ENCODE assay signal across 8 cellular contexts in the genomic region with DNA sequence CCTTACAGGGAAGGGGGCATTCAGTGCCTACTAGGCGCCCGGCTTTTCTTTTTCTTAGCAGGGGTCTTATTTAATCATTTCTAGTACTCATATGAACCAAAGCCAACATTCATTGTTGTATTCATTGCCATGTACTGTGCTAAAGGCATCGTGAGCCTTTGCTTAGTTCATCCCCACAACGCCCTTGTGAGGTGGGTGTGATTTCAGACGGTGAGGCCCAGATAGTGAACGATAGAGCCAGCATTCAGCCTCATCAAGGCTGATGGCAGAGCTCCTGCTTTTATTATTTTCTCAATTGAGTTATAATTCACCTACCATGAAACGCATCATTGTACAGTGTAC. TPM values are rescaled to one million over a fixed set of nuclear protein-coding genes. Genes with fewer than 3 reads are reported as not detected.
DNase-seq lines count a peak whose midpoint lies in the region; ATAC-seq, FAIRE-seq and TF ChIP-seq lines count a peak whose summit lies in the region.

No MANE protein-coding gene starts in this region.

- ATAC-seq in right lobe of liver (no peak), HepG2 (no peak)
- ATAC-seq in activated T-helper 17 cell treated with anti-CD3 and anti-CD28 coated beads, Interleukin-2, amount 50 U/mL, for 72 hours (replicated peaks), result peak; percentile 16

- TF ChIP-seq CTCF in right lobe of liver (IDR thresholded peaks at IDR 0.05) (no peak), HepG2 (CRISPR knock-in tag; IDR thresholded peaks at IDR 0.05) (no peak), kidney (IDR thresholded peaks at IDR 0.05; ENCODE audit: borderline replicate concordance, extremely low read depth, insufficient read depth) (no peak), vagina (IDR thresholded peaks at IDR 0.05) (no peak), SK-N-SH (IDR thresholded peaks at IDR 0.05) (no peak)

- no peaks in the 10 kb centered on the region for H3K9me2 ChIP-seq in SK-N-SH

- TF ChIP-seq EP300 in HepG2 (IDR thresholded peaks at IDR 0.05; ENCODE audit: low read depth in 2 of 2, low read length in 2 of 2) (no peak), HepG2 (CRISPR knock-in tag; IDR thresholded peaks at IDR 0.05; ENCODE audit: borderline replicate concordance) (no peak), SK-N-SH (IDR thresholded peaks at IDR 0.05; ENCODE audit: borderline replicate concordance in 1 of 2, low read depth in 1 of 2, low read length in 1 of 2) (no peak)

- in situ Hi-C loops in HepG2 (cut with HindIII; ENCODE audit: extremely low pct_ligation_motif_present, low pct_unique_long_range_greater_than_20kb), result no loop called here

- H3K9me3 Mint-ChIP-seq in activated T-helper 17 cell treated with anti-CD3 and anti-CD28 coated beads, Interleukin-2, amount 50 U/mL, for 72 hours, result no peaks in the 10 kb centered on the region

- peaks cover 0 to 6% (median 3%) of the 10 kb centered on the region in 4 donors for H3K4me1 ChIP-seq in right lobe of liver
- no peaks in the 10 kb centered on the region for H3K4me1 ChIP-seq in HepG2 (ENCODE audit: insufficient read depth, low read length)
- peaks cover 11 to 18% of the 10 kb centered on the region in 2 donors for H3K4me1 ChIP-seq in kidney (ENCODE audit: control insufficient read depth in 1 of 2, insufficient read depth in 1 of 2, low read depth in 1 of 2, low read length in 2 of 2)
- peaks cover 95% of the 10 kb centered on the region for H3K4me1 ChIP-seq in vagina
- peaks cover 6 to 31% of the 10 kb centered on the region in 2 experiments; a peak in 3 of 4 replicates for H3K4me1 ChIP-seq in SK-N-SH (ENCODE audit: control insufficient read depth in 1 of 2, insufficient read depth in 2 of 2, low read depth in 1 of 2, low read length in 1 of 2)

- H3K4me3 Mint-ChIP-seq in activated T-helper 17 cell treated with anti-CD3 and anti-CD28 coated beads, Interleukin-2, amount 50 U/mL, for 72 hours, result peak overlapping the region; percentile 78

- H3K4me2 ChIP-seq in HepG2 (ENCODE audit: low read depth, low read length) (no peak overlapping the region), SK-N-SH (no peak overlapping the region)

- 37% methylated on average over 5 of the region's 7 CpGs for WGBS in right lobe of liver (ENCODE audit: insufficient coverage, low coverage, low lambda C conversion rate, missing lambda C conversion rate)
- WGBS in HepG2 (ENCODE audit: low lambda C conversion rate), result 55% methylated on average over 7 of the region's 7 CpGs
- WGBS in SK-N-SH (ENCODE audit: low lambda C conversion rate), result 100% methylated on average over 7 of the region's 7 CpGs

- DNase-seq in right lobe of liver (no peak), HepG2 (ENCODE audit: low spot score) (no peak), kidney (no peak), vagina (ENCODE audit: extremely low spot score in 2 of 2) (no peak), HEK293T (ENCODE audit: extremely low spot score) (no peak), putamen (ENCODE audit: low spot score) (no peak), SK-N-SH (no peak)

- H3K9me3 ChIP-seq in right lobe of liver (no peaks in the 10 kb centered on the region), HepG2 (ENCODE audit: low read length) (no peaks in the 10 kb centered on the region), kidney (ENCODE audit: control insufficient read depth in 1 of 2, low read length in 2 of 2) (no peaks in the 10 kb centered on the region), vagina (no peaks in the 10 kb centered on the region), SK-N-SH (no peaks in the 10 kb centered on the region)

- intact Hi-C loops in right lobe of liver (cut with DNase I) (no loop called here), HepG2 (cut with micrococcal nuclease; ENCODE audit: unreplicated experiment) (no loop called here), kidney (cut with DNase I) (no loop called here), vagina (cut with DNase I) (no loop called here)

- peak overlapping the region in 2 of 3 donors; percentile 11 to 29 for H3K27ac ChIP-seq in right lobe of liver
- H3K27ac ChIP-seq in HepG2 (ENCODE audit: extremely low read length, insufficient read depth, low read length), result no peak overlapping the region
- peak overlapping the region; percentile 32 to 52 for H3K27ac ChIP-seq in kidney (ENCODE audit: low read depth in 2 of 2, low read length in 2 of 2)
- peak overlapping the region; percentile 80 for H3K27ac ChIP-seq in vagina
- H3K27ac ChIP-seq in SK-N-SH (ENCODE audit: low read depth in 2 of 2, low read length in 1 of 2), result no peak overlapping the region; a peak in 1 of 4 replicates

- BruUV-seq in HepG2 (replicated peaks; lab: Mats Ljungman, UMichigan), result no TSS peak

- H3K4me3 ChIP-seq in right lobe of liver (no peak overlapping the region), HepG2 (replicated peaks in 1 of 3; ENCODE audit: insufficient read depth in 1 of 3, low read depth in 2 of 3, low read length in 3 of 3) (no peak overlapping the region), kidney (ENCODE audit: low read length in 2 of 2) (peak overlapping the region; percentile 3 to 27), vagina (peak overlapping the region in 1 of 2 donors; percentile 16), SK-N-SH (ENCODE audit: low read depth in 2 of 2, low read length in 1 of 2) (no peak overlapping the region)

- H3K9ac ChIP-seq in HepG2 (ENCODE audit: insufficient read depth, low read depth, low read length) (no peak overlapping the region), kidney (ENCODE audit: low read length in 2 of 2) (peak overlapping the region in 1 of 2 donors; percentile 41), SK-N-SH (no peak overlapping the region)

- H2AFZ ChIP-seq in HepG2 (ENCODE audit: low read length), result no peak overlapping the region
- H2AFZ ChIP-seq in SK-N-SH (ENCODE audit: low read depth), result no peak overlapping the region

- H3F3A ChIP-seq in SK-N-SH (replicated peaks; ENCODE audit: insufficient read depth), result no peaks in the 10 kb centered on the region

- H4K20me1 ChIP-seq in HepG2 (ENCODE audit: insufficient read depth, low read length) (no peaks in the 10 kb centered on the region), SK-N-SH (ENCODE audit: insufficient read depth) (peaks cover 94% of the 10 kb centered on the region)

- TF ChIP-seq POLR2A in right lobe of liver (IDR thresholded peaks at IDR 0.05) (no peak), HepG2 (IDR thresholded peaks at IDR 0.05; ENCODE audit: insufficient read depth in 1 of 2, low read depth in 2 of 2, low read length in 2 of 2) (no peak), vagina (IDR thresholded peaks at IDR 0.05) (no peak)

- peaks cover 96% of the 10 kb centered on the region for H3K36me3 Mint-ChIP-seq in activated T-helper 17 cell treated with anti-CD3 and anti-CD28 coated beads, Interleukin-2, amount 50 U/mL, for 72 hours (ENCODE audit: low read depth)

- H3K79me2 ChIP-seq in HepG2 (ENCODE audit: insufficient read depth, low read length) (no peaks in the 10 kb centered on the region), SK-N-SH (ENCODE audit: insufficient read depth) (peaks cover 100% of the 10 kb centered on the region)

- no peaks in the 10 kb centered on the region for H3K27me3 Mint-ChIP-seq in activated T-helper 17 cell treated with anti-CD3 and anti-CD28 coated beads, Interleukin-2, amount 50 U/mL, for 72 hours

- H3K36me3 ChIP-seq in right lobe of liver (no peaks in the 10 kb centered on the region), HepG2 (replicated peaks in 1 of 2; ENCODE audit: control insufficient read depth in 1 of 2, insufficient read depth in 2 of 2, low read length in 2 of 2) (no peaks in the 10 kb centered on the region), kidney (ENCODE audit: control insufficient read depth in 1 of 2, insufficient read depth in 2 of 2, low read length in 2 of 2) (no peaks in the 10 kb centered on the region), vagina (no peaks in the 10 kb centered on the region), SK-N-SH (replicated peaks in 1 of 2; ENCODE audit: control insufficient read depth in 1 of 2, insufficient read depth in 2 of 2, low read length in 1 of 2) (peaks cover 0 to 14% of the 10 kb centered on the region in 2 experiments)

- FAIRE-seq in HepG2 (lab: Jason Lieb, UNC), result no peak
- no peak for FAIRE-seq in kidney (lab: Jason Lieb, UNC)

- CTCF ChIA-PET in HepG2 (lab: Yijun Ruan, JAX; ENCODE audit: low intra/inter-chr PET ratio, low total read pairs), result no interaction called here
- CTCF ChIA-PET in HEK293T (lab: Yijun Ruan, JAX), result interaction anchor here (0.5 kb wide), 1 partner anchor 58 kb away, joined by 3 read pairs; no protein-coding TSS in a partner anchor
- CTCF ChIA-PET in SK-N-SH (lab: Yijun Ruan, JAX), result interaction anchor here (1.4 to 1.9 kb wide), 2 partner anchors 9 to 57 kb away, joined by 3 to 4 read pairs; no protein-coding TSS in a partner anchor

- H3K27ac Mint-ChIP-seq in activated T-helper 17 cell treated with anti-CD3 and anti-CD28 coated beads, Interleukin-2, amount 50 U/mL, for 72 hours, result peak overlapping the region; percentile 73

- H3K27me3 ChIP-seq in right lobe of liver, result no peaks in the 10 kb centered on the region
- H3K27me3 ChIP-seq in HepG2 (ENCODE audit: control insufficient read depth in 1 of 2, insufficient read depth in 2 of 2, low read length in 2 of 2), result peaks cover 4 to 47% of the 10 kb centered on the region in 2 experiments; a peak in 4 of 5 replicates
- no peaks in the 10 kb centered on the region for H3K27me3 ChIP-seq in vagina
- no peaks in the 10 kb centered on the region for H3K27me3 ChIP-seq in SK-N-SH (ENCODE audit: insufficient read depth)

- TF ChIP-seq RAD21 in HepG2 (CRISPR knock-in tag; IDR thresholded peaks at IDR 0.05) (no peak), SK-N-SH (IDR thresholded peaks at IDR 0.05; ENCODE audit: low read length) (no peak)

- POLR2A ChIA-PET in HepG2 (lab: Yijun Ruan, JAX), result no interaction called here
- POLR2A ChIA-PET in HEK293T (lab: Yijun Ruan, JAX), result interaction anchor here (1.2 kb wide), 1 partner anchor 10 kb away, joined by 3 read pairs; no protein-coding TSS in a partner anchor
- POLR2A ChIA-PET in SK-N-SH (lab: Yijun Ruan, JAX), result no interaction called here

- H3K4me1 Mint-ChIP-seq in activated T-helper 17 cell treated with anti-CD3 and anti-CD28 coated beads, Interleukin-2, amount 50 U/mL, for 72 hours, result peaks cover 36% of the 10 kb centered on the region

RNA-seq across cellular contexts. Expression of gene HK1, which starts 50.0 kb away (rescaled TPM):
- total RNA-seq in right lobe of liver (10 to 100 TPM in 2 of 6 experiments, 1 to 10 TPM in 4; 4.2 to 28.0 (median 7.2) TPM), HepG2 (2016; rRNA removed; fragmentation: Illumina TruSeq; extraction: Trizol) (0.21 and 0.29 TPM in 2 replicates), kidney (84.9 TPM), vagina (106 TPM)
- not detected in 2 replicates for total RNA-seq in HepG2 (2016; cell fraction: cytosol; rRNA removed; fragmentation: Illumina TruSeq; extraction: Trizol; ENCODE audit: low read depth)
- 0.13 and 0.32 TPM in 2 replicates for total RNA-seq in HepG2 (2016; cell fraction: insoluble cytoplasmic fraction; rRNA removed; fragmentation: Illumina TruSeq; extraction: Trizol)
- total RNA-seq in HepG2 (2016; cell fraction: membrane; rRNA removed; fragmentation: Illumina TruSeq; extraction: Trizol), result 0.09 and 0.14 TPM in 2 replicates
- total RNA-seq in HepG2 (2016; cell fraction: nucleus; rRNA removed; fragmentation: Illumina TruSeq; extraction: Trizol), result 0.19 and 0.25 TPM in 2 replicates
- polyA plus RNA-seq in HepG2 (2011; rRNA removed) (1.3 and 1.5 TPM in 2 replicates), kidney (ENCODE audit: insufficient read depth, low read depth, low replicate concordance) (35.9 TPM), SK-N-SH (2012; rRNA removed) (32.0 and 38.7 TPM in 2 replicates)
- polyA plus RNA-seq in HepG2 (2011; cell fraction: cytosol; rRNA removed), result 1.3 and 1.5 TPM in 2 replicates
- 1.1 TPM in 2 replicates for polyA plus RNA-seq in HepG2 (2011; cell fraction: nucleus; rRNA removed)
- polyA plus RNA-seq in HepG2 (2012), result 1.6 and 4.1 TPM in 2 replicates
- polyA plus RNA-seq in HepG2 (2016; cell fraction: cytosol; fragmentation: Illumina TruSeq; extraction: Trizol; ENCODE audit: low read depth), result 0.05 and 0.09 TPM in 2 replicates
- 0.26 and 0.28 TPM in 2 replicates for polyA plus RNA-seq in HepG2 (2016; cell fraction: insoluble cytoplasmic fraction; fragmentation: Illumina TruSeq; extraction: Trizol; ENCODE audit: low read depth)
- 0.09 TPM in 1 of 2 replicates, not detected in the other for polyA plus RNA-seq in HepG2 (2016; cell fraction: membrane; fragmentation: Illumina TruSeq; extraction: Trizol; ENCODE audit: low read depth)
- polyA plus RNA-seq in HepG2 (2016; cell fraction: nucleus; fragmentation: Illumina TruSeq; extraction: Trizol; ENCODE audit: insufficient read depth, low read depth), result 0.16 and 0.31 TPM in 2 replicates
- 3.6 and 8.9 TPM in 2 replicates for polyA minus RNA-seq in HepG2 (2011; rRNA and poly(A)+ RNA removed; ENCODE audit: low replicate concordance)
- polyA minus RNA-seq in HepG2 (2011; cell fraction: cytosol; rRNA and poly(A)+ RNA removed), result 1.5 and 2.0 TPM in 2 replicates
- polyA minus RNA-seq in HepG2 (2011; cell fraction: nucleus; rRNA and poly(A)+ RNA removed), result 0.75 and 1.3 TPM in 2 replicates
- 100 to 1,000 TPM; 216 to 221 TPM for total RNA-seq in activated T-helper 17 cell treated with anti-CD3 and anti-CD28 coated beads, Interleukin-2, amount 50 U/mL, for 72 hours
- 35.7 and 35.8 TPM in 2 replicates for polyA plus RNA-seq in SK-N-SH (2012; cell fraction: cytosol; rRNA removed)
- 38.1 and 44.0 TPM in 2 replicates for polyA plus RNA-seq in SK-N-SH (2012; cell fraction: nucleus; rRNA removed)

Comparison
In these comparisons a context has a peak if more than half of its experiments do, and no peak if none do; other contexts are left out.
1. H3K27ac ChIP-seq: peak in right lobe of liver (2 of 3), kidney (2 of 2) and vagina (single experiment); none in HepG2 (single experiment) and SK-N-SH (0 of 2).
2. H3K4me3 ChIP-seq: peak in kidney (2 of 2); none in right lobe of liver (0 of 3), HepG2 (0 of 3) and SK-N-SH (0 of 2).